Comparison of ENCODE assay signal across 1 cellular context in the genomic region with DNA sequence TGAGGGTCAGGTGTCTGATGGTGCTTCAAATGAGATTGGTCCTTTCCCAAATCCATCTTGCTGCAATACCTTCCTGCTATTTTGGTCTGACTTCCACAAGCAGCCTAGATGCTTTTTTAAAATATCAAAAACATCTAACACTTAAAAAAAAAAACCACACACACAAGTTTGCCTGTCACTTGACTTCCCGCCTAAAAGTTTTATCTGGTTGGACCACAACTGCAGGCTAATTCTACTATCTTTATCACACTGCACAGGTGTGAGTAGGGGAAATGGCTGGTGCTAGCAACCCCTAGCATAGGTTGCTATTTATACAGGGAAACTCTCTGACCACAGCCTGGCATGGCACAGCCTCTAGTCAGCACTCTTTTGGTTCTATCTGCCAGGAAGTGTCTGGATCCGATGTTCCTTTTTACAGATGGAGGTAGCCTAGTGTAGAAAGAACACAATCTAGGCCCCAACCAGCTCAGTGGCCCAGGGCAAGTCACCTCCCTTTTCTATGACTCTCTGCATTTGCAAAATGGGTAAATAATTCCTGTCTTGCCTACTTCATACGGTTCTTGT.
TF ChIP-seq lines count a peak whose summit lies in the region.

A gene with protein sequence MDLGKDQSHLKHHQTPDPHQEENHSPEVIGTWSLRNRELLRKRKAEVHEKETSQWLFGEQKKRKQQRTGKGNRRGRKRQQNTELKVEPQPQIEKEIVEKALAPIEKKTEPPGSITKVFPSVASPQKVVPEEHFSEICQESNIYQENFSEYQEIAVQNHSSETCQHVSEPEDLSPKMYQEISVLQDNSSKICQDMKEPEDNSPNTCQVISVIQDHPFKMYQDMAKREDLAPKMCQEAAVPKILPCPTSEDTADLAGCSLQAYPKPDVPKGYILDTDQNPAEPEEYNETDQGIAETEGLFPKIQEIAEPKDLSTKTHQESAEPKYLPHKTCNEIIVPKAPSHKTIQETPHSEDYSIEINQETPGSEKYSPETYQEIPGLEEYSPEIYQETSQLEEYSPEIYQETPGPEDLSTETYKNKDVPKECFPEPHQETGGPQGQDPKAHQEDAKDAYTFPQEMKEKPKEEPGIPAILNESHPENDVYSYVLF (minus strand): TSS at position 92 of the 564 bp plus-strand sequence. CDS start 36 bp downstream, at position 56.

TF ChIP-seq in GM23338, 12 proteins besides CTCF, POLR2A, EP300 and RAD21 (continued from another document):
- TF ChIP-seq, protein P1, sequence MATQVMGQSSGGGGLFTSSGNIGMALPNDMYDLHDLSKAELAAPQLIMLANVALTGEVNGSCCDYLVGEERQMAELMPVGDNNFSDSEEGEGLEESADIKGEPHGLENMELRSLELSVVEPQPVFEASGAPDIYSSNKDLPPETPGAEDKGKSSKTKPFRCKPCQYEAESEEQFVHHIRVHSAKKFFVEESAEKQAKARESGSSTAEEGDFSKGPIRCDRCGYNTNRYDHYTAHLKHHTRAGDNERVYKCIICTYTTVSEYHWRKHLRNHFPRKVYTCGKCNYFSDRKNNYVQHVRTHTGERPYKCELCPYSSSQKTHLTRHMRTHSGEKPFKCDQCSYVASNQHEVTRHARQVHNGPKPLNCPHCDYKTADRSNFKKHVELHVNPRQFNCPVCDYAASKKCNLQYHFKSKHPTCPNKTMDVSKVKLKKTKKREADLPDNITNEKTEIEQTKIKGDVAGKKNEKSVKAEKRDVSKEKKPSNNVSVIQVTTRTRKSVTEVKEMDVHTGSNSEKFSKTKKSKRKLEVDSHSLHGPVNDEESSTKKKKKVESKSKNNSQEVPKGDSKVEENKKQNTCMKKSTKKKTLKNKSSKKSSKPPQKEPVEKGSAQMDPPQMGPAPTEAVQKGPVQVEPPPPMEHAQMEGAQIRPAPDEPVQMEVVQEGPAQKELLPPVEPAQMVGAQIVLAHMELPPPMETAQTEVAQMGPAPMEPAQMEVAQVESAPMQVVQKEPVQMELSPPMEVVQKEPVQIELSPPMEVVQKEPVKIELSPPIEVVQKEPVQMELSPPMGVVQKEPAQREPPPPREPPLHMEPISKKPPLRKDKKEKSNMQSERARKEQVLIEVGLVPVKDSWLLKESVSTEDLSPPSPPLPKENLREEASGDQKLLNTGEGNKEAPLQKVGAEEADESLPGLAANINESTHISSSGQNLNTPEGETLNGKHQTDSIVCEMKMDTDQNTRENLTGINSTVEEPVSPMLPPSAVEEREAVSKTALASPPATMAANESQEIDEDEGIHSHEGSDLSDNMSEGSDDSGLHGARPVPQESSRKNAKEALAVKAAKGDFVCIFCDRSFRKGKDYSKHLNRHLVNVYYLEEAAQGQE (IDR thresholded peaks at IDR 0.05; ENCODE audit: unreplicated experiment): no peak
- no peak for TF ChIP-seq STAT1 (IDR thresholded peaks at IDR 0.05; ENCODE audit: unreplicated experiment)
- TF ChIP-seq, protein P2, sequence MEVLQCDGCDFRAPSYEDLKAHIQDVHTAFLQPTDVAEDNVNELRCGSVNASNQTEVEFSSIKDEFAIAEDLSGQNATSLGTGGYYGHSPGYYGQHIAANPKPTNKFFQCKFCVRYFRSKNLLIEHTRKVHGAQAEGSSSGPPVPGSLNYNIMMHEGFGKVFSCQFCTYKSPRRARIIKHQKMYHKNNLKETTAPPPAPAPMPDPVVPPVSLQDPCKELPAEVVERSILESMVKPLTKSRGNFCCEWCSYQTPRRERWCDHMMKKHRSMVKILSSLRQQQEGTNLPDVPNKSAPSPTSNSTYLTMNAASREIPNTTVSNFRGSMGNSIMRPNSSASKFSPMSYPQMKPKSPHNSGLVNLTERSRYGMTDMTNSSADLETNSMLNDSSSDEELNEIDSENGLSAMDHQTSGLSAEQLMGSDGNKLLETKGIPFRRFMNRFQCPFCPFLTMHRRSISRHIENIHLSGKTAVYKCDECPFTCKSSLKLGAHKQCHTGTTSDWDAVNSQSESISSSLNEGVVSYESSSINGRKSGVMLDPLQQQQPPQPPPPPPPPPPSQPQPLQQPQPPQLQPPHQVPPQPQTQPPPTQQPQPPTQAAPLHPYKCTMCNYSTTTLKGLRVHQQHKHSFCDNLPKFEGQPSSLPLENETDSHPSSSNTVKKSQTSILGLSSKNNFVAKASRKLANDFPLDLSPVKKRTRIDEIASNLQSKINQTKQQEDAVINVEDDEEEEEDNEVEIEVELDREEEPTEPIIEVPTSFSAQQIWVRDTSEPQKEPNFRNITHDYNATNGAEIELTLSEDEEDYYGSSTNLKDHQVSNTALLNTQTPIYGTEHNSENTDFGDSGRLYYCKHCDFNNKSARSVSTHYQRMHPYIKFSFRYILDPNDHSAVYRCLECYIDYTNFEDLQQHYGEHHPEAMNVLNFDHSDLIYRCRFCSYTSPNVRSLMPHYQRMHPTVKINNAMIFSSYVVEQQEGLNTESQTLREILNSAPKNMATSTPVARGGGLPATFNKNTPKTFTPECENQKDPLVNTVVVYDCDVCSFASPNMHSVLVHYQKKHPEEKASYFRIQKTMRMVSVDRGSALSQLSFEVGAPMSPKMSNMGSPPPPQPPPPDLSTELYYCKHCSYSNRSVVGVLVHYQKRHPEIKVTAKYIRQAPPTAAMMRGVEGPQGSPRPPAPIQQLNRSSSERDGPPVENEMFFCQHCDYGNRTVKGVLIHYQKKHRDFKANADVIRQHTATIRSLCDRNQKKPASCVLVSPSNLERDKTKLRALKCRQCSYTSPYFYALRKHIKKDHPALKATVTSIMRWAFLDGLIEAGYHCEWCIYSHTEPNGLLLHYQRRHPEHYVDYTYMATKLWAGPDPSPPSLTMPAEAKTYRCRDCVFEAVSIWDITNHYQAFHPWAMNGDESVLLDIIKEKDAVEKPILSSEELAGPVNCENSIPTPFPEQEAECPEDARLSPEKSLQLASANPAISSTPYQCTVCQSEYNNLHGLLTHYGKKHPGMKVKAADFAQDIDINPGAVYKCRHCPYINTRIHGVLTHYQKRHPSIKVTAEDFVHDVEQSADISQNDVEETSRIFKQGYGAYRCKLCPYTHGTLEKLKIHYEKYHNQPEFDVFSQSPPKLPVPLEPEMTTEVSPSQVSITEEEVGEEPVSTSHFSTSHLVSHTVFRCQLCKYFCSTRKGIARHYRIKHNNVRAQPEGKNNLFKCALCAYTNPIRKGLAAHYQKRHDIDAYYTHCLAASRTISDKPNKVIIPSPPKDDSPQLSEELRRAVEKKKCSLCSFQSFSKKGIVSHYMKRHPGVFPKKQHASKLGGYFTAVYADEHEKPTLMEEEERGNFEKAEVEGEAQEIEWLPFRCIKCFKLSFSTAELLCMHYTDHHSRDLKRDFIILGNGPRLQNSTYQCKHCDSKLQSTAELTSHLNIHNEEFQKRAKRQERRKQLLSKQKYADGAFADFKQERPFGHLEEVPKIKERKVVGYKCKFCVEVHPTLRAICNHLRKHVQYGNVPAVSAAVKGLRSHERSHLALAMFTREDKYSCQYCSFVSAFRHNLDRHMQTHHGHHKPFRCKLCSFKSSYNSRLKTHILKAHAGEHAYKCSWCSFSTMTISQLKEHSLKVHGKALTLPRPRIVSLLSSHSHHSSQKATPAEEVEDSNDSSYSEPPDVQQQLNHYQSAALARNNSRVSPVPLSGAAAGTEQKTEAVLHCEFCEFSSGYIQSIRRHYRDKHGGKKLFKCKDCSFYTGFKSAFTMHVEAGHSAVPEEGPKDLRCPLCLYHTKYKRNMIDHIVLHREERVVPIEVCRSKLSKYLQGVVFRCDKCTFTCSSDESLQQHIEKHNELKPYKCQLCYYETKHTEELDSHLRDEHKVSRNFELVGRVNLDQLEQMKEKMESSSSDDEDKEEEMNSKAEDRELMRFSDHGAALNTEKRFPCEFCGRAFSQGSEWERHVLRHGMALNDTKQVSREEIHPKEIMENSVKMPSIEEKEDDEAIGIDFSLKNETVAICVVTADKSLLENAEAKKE (CRISPR knock-in tag; IDR thresholded peaks at IDR 0.05): no peak
